ENCODE assay signal across 21 cellular contexts in genomic region chr1:14971201-14971600, GRCh38.
DNase-seq lines count a peak whose midpoint lies in the region; ATAC-seq, FAIRE-seq and TF ChIP-seq lines count a peak whose summit lies in the region.
"Had no signal": no experiment of that assay in that cellular context is flagged by ENCODE, and none has a peak within 500 bp of the region (broad histone marks: within the 10 kb centered on the region; RNA-seq: fewer than 3 reads in every experiment).

No MANE protein-coding gene starts in this region.

- no peak for ATAC-seq in CD8-positive, alpha-beta T cell
- ATAC-seq in HG03378 (IDR thresholded peaks at IDR 0.05; ENCODE audit: unreplicated experiment) (no peak), omental fat pad (ENCODE audit: low FRiP score) (no peak)
- ATAC-seq: K562; naive thymus-derived CD4-positive, alpha-beta T cell; stimulated activated memory B cell treated with anti-CD40 and anti-IgM and Interleukin-4, amounts not matched to agents 10 μg/mL and 1 μg/mL and 100 μg/mL, for 72 hours had no signal

- H3K9me3 ChIP-seq in CD8-positive, alpha-beta T cell (ENCODE audit: low read length), result no peaks in the 10 kb centered on the region
- H3K9me3 ChIP-seq in adipocyte (ENCODE audit: control insufficient read depth, low read length), result peaks cover 6% of the 10 kb centered on the region
- H3K9me3 ChIP-seq in kidney (ENCODE audit: control insufficient read depth in 1 of 2, low read length in 2 of 2), result no peaks in the 10 kb centered on the region
- H3K9me3 ChIP-seq in skeletal muscle satellite cell (replicated peaks; ENCODE audit: low read length), result peaks cover 5% of the 10 kb centered on the region

- peaks cover 21% of the 10 kb centered on the region for H3K4me1 ChIP-seq in CD8-positive, alpha-beta T cell (ENCODE audit: insufficient read depth, low read length)
- peaks cover 31% of the 10 kb centered on the region for H3K4me1 ChIP-seq in adipocyte (ENCODE audit: control insufficient read depth, insufficient read depth, low read length)
- H3K4me1 ChIP-seq in kidney (ENCODE audit: control insufficient read depth in 1 of 2, insufficient read depth in 1 of 2, low read depth in 1 of 2, low read length in 2 of 2), result peaks cover 32 to 41% of the 10 kb centered on the region in 2 donors
- H3K4me1 ChIP-seq in skeletal muscle satellite cell (ENCODE audit: control insufficient read depth, insufficient read depth, low read length), result peaks cover 45% of the 10 kb centered on the region

- no peak for DNase-seq in CD8-positive, alpha-beta T cell
- DNase-seq in adipocyte (ENCODE audit: low read depth), result no peak
- DNase-seq in kidney, result no peak
- DNase-seq in DMS 273 (lab: John Stamatoyannopoulos, UW; ENCODE audit: unreplicated experiment), result no peak
- DNase-seq in progenitor cell of endocrine pancreas (ENCODE audit: low spot score, unreplicated experiment), result no peak
- DNase-seq in omental fat pad (ENCODE audit: low spot score), result no peak
- DNase-seq: activated CD4-positive, alpha-beta T cell treated with anti-CD3 and anti-CD28 coated beads, Interleukin-2, amount 10 ng/mL, durations not matched to agents 7 days and 5 days; activated naive CD4-positive, alpha-beta T cell treated with anti-CD3 and anti-CD28 coated beads for 36 hours; COR-L47; dorsolateral prefrontal cortex; erythroblast; naive thymus-derived CD4-positive, alpha-beta T cell; NCI-H187 treated with DMSO at 0.1 percent for 48 hours had no signal

- H3K9ac ChIP-seq in adipocyte (ENCODE audit: low read length) (peak overlapping the region; percentile 56), kidney (ENCODE audit: low read length in 2 of 2) (no peak overlapping the region), skeletal muscle satellite cell (ENCODE audit: low read depth, low read length) (no peak overlapping the region)

- POLR2A ChIA-PET in CD8-positive, alpha-beta T cell (lab: Charles Lee), result no interaction called here

- CTCF ChIA-PET in CD8-positive, alpha-beta T cell (lab: Charles Lee), result no interaction called here

- no peaks in the 10 kb centered on the region for H3K36me3 ChIP-seq in CD8-positive, alpha-beta T cell (ENCODE audit: insufficient read depth, low read length)
- no peaks in the 10 kb centered on the region for H3K36me3 ChIP-seq in adipocyte (ENCODE audit: control insufficient read depth, insufficient read depth, low read length, severe bottlenecking)
- H3K36me3 ChIP-seq in kidney (ENCODE audit: control insufficient read depth in 1 of 2, insufficient read depth in 2 of 2, low read length in 2 of 2), result no peaks in the 10 kb centered on the region
- H3K36me3 ChIP-seq in skeletal muscle satellite cell (ENCODE audit: insufficient read depth, low read length), result peaks cover 3% of the 10 kb centered on the region

- peaks cover 20% of the 10 kb centered on the region for H3K4me1 Mint-ChIP-seq in CD8-positive, alpha-beta T cell (ENCODE audit: low read depth)
- peaks cover 2% of the 10 kb centered on the region for H3K4me1 Mint-ChIP-seq in progenitor cell of endocrine pancreas (ENCODE audit: low read depth)
- H3K4me1 Mint-ChIP-seq: stimulated activated memory B cell treated with anti-CD40 and anti-IgM and Interleukin-4, amounts not matched to agents 10 μg/mL and 1 μg/mL and 100 μg/mL, for 72 hours had no signal

- TF ChIP-seq CTCF in CD8-positive, alpha-beta T cell (IDR thresholded peaks at IDR 0.05), result no peak
- TF ChIP-seq CTCF in kidney (IDR thresholded peaks at IDR 0.05; ENCODE audit: borderline replicate concordance, extremely low read depth, insufficient read depth), result no peak
- no peak for TF ChIP-seq CTCF in progenitor cell of endocrine pancreas (IDR thresholded peaks at IDR 0.05; ENCODE audit: unreplicated experiment)
- TF ChIP-seq CTCF in omental fat pad (IDR thresholded peaks at IDR 0.05), result no peak

- no peaks in the 10 kb centered on the region for H3K27me3 ChIP-seq in CD8-positive, alpha-beta T cell (ENCODE audit: insufficient read depth, low read length)
- H3K27me3 ChIP-seq in adipocyte (replicated peaks; ENCODE audit: control insufficient read depth, insufficient read depth, low read length) (no peaks in the 10 kb centered on the region), skeletal muscle satellite cell (ENCODE audit: control insufficient read depth, insufficient read depth, low read length) (no peaks in the 10 kb centered on the region)
- H3K27me3 ChIP-seq: dorsolateral prefrontal cortex had no signal

- no peaks in the 10 kb centered on the region for H3K9me3 Mint-ChIP-seq in CD8-positive, alpha-beta T cell
- H3K9me3 Mint-ChIP-seq in progenitor cell of endocrine pancreas (ENCODE audit: low read depth), result peaks cover 3% of the 10 kb centered on the region

- intact Hi-C loops in CD8-positive, alpha-beta T cell (cut with DNase I, micrococcal nuclease), result no loop called here
- intact Hi-C loops in kidney (cut with DNase I), result no loop called here

- H3K27ac Mint-ChIP-seq in CD8-positive, alpha-beta T cell, result no peak overlapping the region
- H3K27ac Mint-ChIP-seq in progenitor cell of endocrine pancreas, result no peak overlapping the region
- H3K27ac Mint-ChIP-seq: activated CD4-positive, alpha-beta T cell treated with anti-CD3 and anti-CD28 coated beads, Interleukin-2, amount 10 ng/mL, durations not matched to agents 7 days and 5 days; activated naive CD4-positive, alpha-beta T cell treated with anti-CD3 and anti-CD28 coated beads for 36 hours; naive thymus-derived CD4-positive, alpha-beta T cell; stimulated activated memory B cell treated with anti-CD40 and anti-IgM and Interleukin-4, amounts not matched to agents 10 μg/mL and 1 μg/mL and 100 μg/mL, for 72 hours had no signal

- peaks cover 5% of the 10 kb centered on the region for H3K27me3 Mint-ChIP-seq in CD8-positive, alpha-beta T cell (ENCODE audit: low read depth)
- H3K27me3 Mint-ChIP-seq in progenitor cell of endocrine pancreas, result no peaks in the 10 kb centered on the region
- H3K27me3 Mint-ChIP-seq: activated CD4-positive, alpha-beta T cell treated with anti-CD3 and anti-CD28 coated beads, Interleukin-2, amount 10 ng/mL, durations not matched to agents 7 days and 5 days; stimulated activated memory B cell treated with anti-CD40 and anti-IgM and Interleukin-4, amounts not matched to agents 10 μg/mL and 1 μg/mL and 100 μg/mL, for 72 hours had no signal

- H3K4me2 ChIP-seq in skeletal muscle satellite cell (ENCODE audit: low read length), result peak overlapping the region; percentile 79

- no peaks in the 10 kb centered on the region for H3K36me3 Mint-ChIP-seq in CD8-positive, alpha-beta T cell
- peaks cover 3% of the 10 kb centered on the region for H3K36me3 Mint-ChIP-seq in progenitor cell of endocrine pancreas (ENCODE audit: insufficient read depth)
- H3K36me3 Mint-ChIP-seq: stimulated activated memory B cell treated with anti-CD40 and anti-IgM and Interleukin-4, amounts not matched to agents 10 μg/mL and 1 μg/mL and 100 μg/mL, for 72 hours had no signal

- no peak for FAIRE-seq in kidney (lab: Jason Lieb, UNC)
- FAIRE-seq: GM18507, TTC549 had no signal

- no peak overlapping the region for H3K27ac ChIP-seq in CD8-positive, alpha-beta T cell (ENCODE audit: low read depth, low read length)
- H3K27ac ChIP-seq in kidney (ENCODE audit: low read depth in 2 of 2, low read length in 2 of 2), result peak overlapping the region; percentile 38 to 59
- H3K27ac ChIP-seq: RWPE1 had no signal

- H3K4me3 Mint-ChIP-seq in CD8-positive, alpha-beta T cell, result peak overlapping the region; percentile 51
- no peak overlapping the region for H3K4me3 Mint-ChIP-seq in progenitor cell of endocrine pancreas (ENCODE audit: low read depth)
- H3K4me3 Mint-ChIP-seq: activated CD4-positive, alpha-beta T cell treated with anti-CD3 and anti-CD28 coated beads, Interleukin-2, amount 10 ng/mL, durations not matched to agents 7 days and 5 days; activated naive CD4-positive, alpha-beta T cell treated with anti-CD3 and anti-CD28 coated beads for 36 hours; stimulated activated memory B cell treated with anti-CD40 and anti-IgM and Interleukin-4, amounts not matched to agents 10 μg/mL and 1 μg/mL and 100 μg/mL, for 72 hours had no signal

- no peak overlapping the region for H3K4me3 ChIP-seq in CD8-positive, alpha-beta T cell (ENCODE audit: low read depth, low read length)
- H3K4me3 ChIP-seq in adipocyte (ENCODE audit: low read length) (peak overlapping the region; percentile 32), kidney (ENCODE audit: low read length in 2 of 2) (no peak overlapping the region), skeletal muscle satellite cell (ENCODE audit: low read length) (peak overlapping the region; percentile 59)
- H3K4me3 ChIP-seq: K562, lung had no signal

Comparison
In these comparisons a context has a peak if more than half of its experiments do, and no peak if none do; other contexts are left out.
1. H3K4me3 ChIP-seq: peak in adipocyte (single experiment) and skeletal muscle satellite cell (single experiment); none in CD8-positive, alpha-beta T cell (single experiment) and kidney (0 of 2).